Comparison of ENCODE assay signal across 13 cellular contexts in genomic region chr1:15384301-15384901, GRCh38. TPM values are rescaled to one million over a fixed set of nuclear protein-coding genes. Genes with fewer than 3 reads are reported as not detected.
A peak's percentile ranks its signal among the peaks of the same experiment; 100 is the strongest.
DNase-seq lines count a peak whose midpoint lies in the region; ATAC-seq, FAIRE-seq and TF ChIP-seq lines count a peak whose summit lies in the region.
"Had no signal": no experiment of that assay in that cellular context is flagged by ENCODE, and none has a peak within 500 bp of the region (broad histone marks: within the 10 kb centered on the region; RNA-seq: fewer than 3 reads in every experiment).

No MANE protein-coding gene starts in this region.

- no peak overlapping the region for H3K9ac ChIP-seq in OCI-LY3 (ENCODE audit: low read length)

- intact Hi-C loops in breast epithelium (cut with DNase I; ENCODE audit: low total_unique reads) (no loop called here), MCF 10A (cut with micrococcal nuclease) (no loop called here)

- no peak overlapping the region for H3K4me3 Mint-ChIP-seq in MCF 10A (ENCODE audit: unreplicated experiment)
- H3K4me3 Mint-ChIP-seq: stimulated activated naive CD8-positive, alpha-beta T cell treated with anti-CD3 and anti-CD28 coated beads, Interleukin-15, Interleukin-2, amounts not matched to agents 100 ng/mL and 50 ng/mL, for 24 hours had no signal

- no peaks in the 10 kb centered on the region for H3K4me1 ChIP-seq in breast epithelium
- no peaks in the 10 kb centered on the region for H3K4me1 ChIP-seq in OCI-LY3 (ENCODE audit: low read length)

- no peak overlapping the region for H3K27ac Mint-ChIP-seq in MCF 10A (ENCODE audit: low read depth, unreplicated experiment)
- H3K27ac Mint-ChIP-seq: nephron; stimulated activated naive CD8-positive, alpha-beta T cell treated with anti-CD3 and anti-CD28 coated beads, Interleukin-15, Interleukin-2, amounts not matched to agents 100 ng/mL and 50 ng/mL, for 24 hours had no signal

- no peak for TF ChIP-seq POLR2A in breast epithelium (IDR thresholded peaks at IDR 0.05)

- H3K9me3 Mint-ChIP-seq in MCF 10A (ENCODE audit: unreplicated experiment), result no peaks in the 10 kb centered on the region
- H3K9me3 Mint-ChIP-seq: nephron; stimulated activated naive CD8-positive, alpha-beta T cell treated with anti-CD3 and anti-CD28 coated beads, Interleukin-15, Interleukin-2, amounts not matched to agents 100 ng/mL and 50 ng/mL, for 24 hours had no signal

- no peaks in the 10 kb centered on the region for H3K27me3 Mint-ChIP-seq in MCF 10A (ENCODE audit: insufficient read depth, unreplicated experiment)

- no peaks in the 10 kb centered on the region for H4K20me1 ChIP-seq in OCI-LY3 (ENCODE audit: insufficient read depth, low read length)

- no peak for ATAC-seq in GM19467 (IDR thresholded peaks at IDR 0.05; ENCODE audit: unreplicated experiment)

- no TSS peak for BruUV-seq in MCF 10A (replicated peaks; lab: Mats Ljungman, UMichigan)

- no peaks in the 10 kb centered on the region for H3K79me2 ChIP-seq in OCI-LY3 (ENCODE audit: low read length)

- POLR2A ChIA-PET in MCF 10A (lab: Yijun Ruan, JAX), result interaction anchor here (0.6 kb wide), 1 partner anchor 23 kb away, joined by 3 read pairs; no protein-coding TSS in a partner anchor
- POLR2A ChIA-PET in RWPE1 (lab: Yijun Ruan, JAX; ENCODE audit: low non-redundant PET), result no interaction called here

- peaks cover 3% of the 10 kb centered on the region for H3K4me1 Mint-ChIP-seq in MCF 10A (ENCODE audit: insufficient read depth, unreplicated experiment)

- H3K4me2 ChIP-seq in OCI-LY3 (ENCODE audit: low read length), result peak overlapping the region; percentile 22

- H3K36me3 ChIP-seq in breast epithelium, result no peaks in the 10 kb centered on the region
- H3K36me3 ChIP-seq in OCI-LY3 (replicated peaks; ENCODE audit: low read depth, low read length), result no peaks in the 10 kb centered on the region
- H3K36me3 ChIP-seq: brain microvascular endothelial cell, SJCRH30 had no signal

- H3K9me3 ChIP-seq in breast epithelium (no peaks in the 10 kb centered on the region), OCI-LY3 (ENCODE audit: insufficient read depth, low read length) (no peaks in the 10 kb centered on the region)
- H3K9me3 ChIP-seq: SJCRH30 had no signal

- H3K27ac ChIP-seq in breast epithelium, result no peak overlapping the region
- no peak overlapping the region for H3K27ac ChIP-seq in OCI-LY3 (ENCODE audit: low read length)
- no peak overlapping the region for H3K27ac ChIP-seq in RWPE1
- H3K27ac ChIP-seq: brain microvascular endothelial cell, C4-2B, SJCRH30 had no signal

- DNase-seq in breast epithelium (ENCODE audit: low spot score in 2 of 2) (no peak), MCF 10A (ENCODE audit: unreplicated experiment) (no peak), hippocampal formation (lab: John Stamatoyannopoulos, UW) (peak; percentile 74 to 88), RWPE1 (ENCODE audit: low spot score) (no peak), dedifferentiated amniotic fluid mesenchymal stem cell (ENCODE audit: extremely low spot score) (no peak), RCC 7860 (ENCODE audit: low spot score) (no peak)
- DNase-seq: brain microvascular endothelial cell had no signal

- no peaks in the 10 kb centered on the region for H3K36me3 Mint-ChIP-seq in MCF 10A (ENCODE audit: insufficient read depth, unreplicated experiment)

- TF ChIP-seq CTCF in breast epithelium (IDR thresholded peaks at IDR 0.05), result no peak
- no peak for TF ChIP-seq CTCF in MCF 10A (IDR thresholded peaks at IDR 0.05; ENCODE audit: unreplicated experiment)
- TF ChIP-seq CTCF in OCI-LY3 (IDR thresholded peaks at IDR 0.05; ENCODE audit: low read depth, low read length), result no peak
- TF ChIP-seq CTCF in RWPE1 (conservative IDR thresholded peaks at IDR 0.05; ENCODE audit: low read depth), result no peak

- no peak overlapping the region for H2AFZ ChIP-seq in OCI-LY3 (ENCODE audit: low read depth, low read length)

- H3K27me3 ChIP-seq in breast epithelium (no peaks in the 10 kb centered on the region), OCI-LY3 (ENCODE audit: low read depth, low read length) (peaks cover 10% of the 10 kb centered on the region)
- H3K27me3 ChIP-seq: brain microvascular endothelial cell had no signal

- CTCF ChIA-PET in MCF 10A (lab: Yijun Ruan, JAX) (no interaction called here), RWPE1 (lab: Yijun Ruan, JAX) (no interaction called here)

- H3K4me3 ChIP-seq in breast epithelium, result peak overlapping the region in 2 of 3 donors; percentile 27 to 50
- peak overlapping the region; percentile 14; the same call in 1 of the 2 replicates for H3K4me3 ChIP-seq in OCI-LY3 (ENCODE audit: low read length)
- H3K4me3 ChIP-seq: SJCRH30 had no signal

- FAIRE-seq in RCC 7860 (lab: Jason Lieb, UNC), result no peak

RNA-seq across cellular contexts. Expression of gene EFHD2, which starts 25.3 kb away (rescaled TPM):
- total RNA-seq in breast epithelium, result 10 to 100 TPM; 24.9 to 43.9 (median 32.8) TPM
- total RNA-seq in MCF 10A (2022), result 45.1 and 48.5 TPM in 2 replicates

RNA-seq across cellular contexts. Expression of gene CTRC, which starts 53.8 kb away (rescaled TPM):
- total RNA-seq in breast epithelium, result under 1 TPM in 1 of 3 donors, not detected in 2; 0.16 TPM
- total RNA-seq in MCF 10A (2022), result not detected in 2 replicates

Comparison
In these comparisons a context has a peak if more than half of its experiments do, and no peak if none do; other contexts are left out.
1. DNase-seq: peak in hippocampal formation (2 of 2); none in breast epithelium (0 of 2), MCF 10A (single experiment), RWPE1 (single experiment), dedifferentiated amniotic fluid mesenchymal stem cell (single experiment) and RCC 7860 (single experiment).